9 cellular contexts compared by ENCODE assay signal in the genomic region with DNA sequence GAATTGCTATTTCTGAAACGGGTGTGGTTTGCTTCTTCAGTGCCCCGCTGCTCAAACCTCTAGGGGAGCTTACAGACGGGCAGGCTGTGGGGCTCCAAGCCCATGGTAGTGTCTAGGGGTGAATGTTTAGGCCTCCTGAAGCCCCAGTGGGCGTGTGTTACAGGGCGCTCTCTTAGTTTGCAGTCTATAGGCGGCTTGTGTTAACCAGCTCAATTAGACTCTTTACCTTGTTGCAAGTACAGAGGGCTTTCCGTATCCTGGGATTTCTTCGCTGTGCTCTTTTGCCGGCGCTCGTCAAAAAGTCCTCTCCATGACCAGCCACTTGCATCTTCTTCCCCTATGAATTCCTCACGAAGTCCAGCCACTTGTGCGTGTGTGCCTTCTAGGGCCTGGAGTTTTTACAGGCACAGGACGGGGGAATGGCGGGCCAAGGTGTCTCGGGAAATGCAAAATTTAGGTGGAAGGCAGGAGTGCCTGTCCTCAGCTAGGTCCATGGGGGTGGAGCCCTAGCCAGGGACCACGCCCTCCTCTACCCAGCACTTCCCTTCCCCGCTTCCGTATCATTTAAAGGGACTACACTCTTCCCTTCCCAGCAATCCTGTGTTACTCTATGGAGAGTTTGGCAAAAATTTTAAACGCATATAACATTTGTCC.
A peak's percentile ranks its signal among the peaks of the same experiment; 100 is the strongest.
DNase-seq lines count a peak whose midpoint lies in the region; ATAC-seq, FAIRE-seq and TF ChIP-seq lines count a peak whose summit lies in the region.
"Had no signal": no experiment of that assay in that cellular context is flagged by ENCODE, and none has a peak within 500 bp of the region (broad histone marks: within the 10 kb centered on the region; RNA-seq: fewer than 3 reads in every experiment).

No MANE protein-coding gene starts in this region.

- no peaks in the 10 kb centered on the region for H3K79me2 ChIP-seq in PC-3 (ENCODE audit: low read length)

- POLR2A ChIA-PET in PC-3 (lab: Charles Lee; ENCODE audit: unreplicated experiment) = no interaction called here

- no peaks in the 10 kb centered on the region for H3K9me2 ChIP-seq in PC-3 (replicated peaks; ENCODE audit: low read length)

- H3K9me3 ChIP-seq in gastrocnemius medialis (no peaks in the 10 kb centered on the region), PC-3 (ENCODE audit: low read length) (no peaks in the 10 kb centered on the region)

- H2AFZ ChIP-seq in PC-3 (ENCODE audit: low read length) = no peak overlapping the region

- no TSS peak for BruUV-seq in PC-3 (replicated peaks; lab: Mats Ljungman, UMichigan)

- CTCF ChIA-PET in PC-3 (lab: Charles Lee) = no interaction called here

- no peak for TF ChIP-seq POLR2A in gastrocnemius medialis (IDR thresholded peaks at IDR 0.05)

- DNase-seq in HCEC 1CT = peak; percentile 51
- DNase-seq in bronchial epithelial cell (ENCODE audit: low read depth) = peak; percentile 49
- peak; percentile 24 for DNase-seq in iPS-NIHi11 (ENCODE audit: low spot score)
- no peak for DNase-seq in gastrocnemius medialis
- DNase-seq in NCI-H187 treated with DMSO at 0.1 percent for 48 hours (lab: John Stamatoyannopoulos, UW) = no peak
- DNase-seq in PC-3 = no peak
- DNase-seq in anterior cingulate cortex (lab: John Stamatoyannopoulos, UW) = no peak
- DNase-seq: KG1 had no signal

- H3K36me3 ChIP-seq in bronchial epithelial cell (ENCODE audit: control insufficient read depth, insufficient read depth, low read length) (no peaks in the 10 kb centered on the region), gastrocnemius medialis (no peaks in the 10 kb centered on the region), PC-3 (ENCODE audit: low read depth, low read length) (no peaks in the 10 kb centered on the region)

- no peak overlapping the region for H3K4me2 ChIP-seq in PC-3 (ENCODE audit: low read length)

- H3K27me3 ChIP-seq in bronchial epithelial cell (ENCODE audit: control insufficient read depth, insufficient read depth, low read length) (no peaks in the 10 kb centered on the region), gastrocnemius medialis (no peaks in the 10 kb centered on the region), PC-3 (ENCODE audit: low read length) (no peaks in the 10 kb centered on the region)

- no peak overlapping the region for H3K9ac ChIP-seq in PC-3 (ENCODE audit: low read length)

- in situ Hi-C loops in gastrocnemius medialis (cut with MboI; ENCODE audit: low sequenced_read_pairs in 4 of 4) = no loop called here

- peak overlapping the region; percentile 55 for H3K4me3 ChIP-seq in bronchial epithelial cell (ENCODE audit: low read depth, low read length)
- H3K4me3 ChIP-seq in gastrocnemius medialis = peak overlapping the region; percentile 16 to 48 (median 24)
- no peak overlapping the region for H3K4me3 ChIP-seq in PC-3 (ENCODE audit: low read length)

- no peak for TF ChIP-seq CTCF in bronchial epithelial cell (IDR thresholded peaks at IDR 0.05; ENCODE audit: insufficient read depth, low read length, severe bottlenecking)
- no peak for TF ChIP-seq CTCF in gastrocnemius medialis (IDR thresholded peaks at IDR 0.05 in 4 of 5, conservative IDR thresholded peaks at IDR 0.05 in 1 of 5)
- TF ChIP-seq CTCF in PC-3 (conservative IDR thresholded peaks at IDR 0.05; ENCODE audit: low read depth, low read length) = no peak

- intact Hi-C loops in gastrocnemius medialis (cut with DNase I; ENCODE audit: low total_unique reads) (no loop called here), PC-3 (cut with micrococcal nuclease) (no loop called here)

- H3K4me1 ChIP-seq in gastrocnemius medialis (no peaks in the 10 kb centered on the region), PC-3 (ENCODE audit: insufficient read depth, low read length) (no peaks in the 10 kb centered on the region)

- ATAC-seq in gastrocnemius medialis (no peak), PC-3 (no peak), GM19328 (IDR thresholded peaks at IDR 0.05; ENCODE audit: unreplicated experiment) (no peak)

- H3K27ac ChIP-seq in gastrocnemius medialis (no peak overlapping the region), PC-3 (ENCODE audit: low read length) (no peak overlapping the region)

- H3F3A ChIP-seq in PC-3 (ENCODE audit: low read length, unreplicated experiment) = no peaks in the 10 kb centered on the region

- no peak for FAIRE-seq in bronchial epithelial cell (lab: Jason Lieb, UNC)

- no peaks in the 10 kb centered on the region for H4K20me1 ChIP-seq in PC-3 (ENCODE audit: low read length)

Comparison
In these comparisons a context has a peak if more than half of its experiments do, and no peak if none do; other contexts are left out.
1. DNase-seq: peak in HCEC 1CT (single experiment), bronchial epithelial cell (single experiment) and iPS-NIHi11 (single experiment); none in gastrocnemius medialis (0 of 2), NCI-H187 treated with DMSO at 0.1 percent for 48 hours (single experiment), PC-3 (single experiment) and anterior cingulate cortex (0 of 58).